ENCODE assay signal across 29 cellular contexts in genomic region chr11:29263971-29264682, GRCh38.
DNase-seq lines count a peak whose midpoint lies in the region; ATAC-seq and TF ChIP-seq lines count a peak whose summit lies in the region.
"Had no signal": no experiment of that assay in that cellular context is flagged by ENCODE, and none has a peak within 500 bp of the region (broad histone marks: within the 10 kb centered on the region; RNA-seq: fewer than 3 reads in every experiment).

No MANE protein-coding gene starts in this region.

- H3K27ac ChIP-seq in neural progenitor cell, result no peak overlapping the region
- H3K27ac ChIP-seq in endodermal cell (ENCODE audit: low read depth, low read length), result no peak overlapping the region
- H3K27ac ChIP-seq: BLaER1, parathyroid adenoma, RWPE1, SJSA1, testis had no signal

- H3K4me3 Mint-ChIP-seq in neural progenitor cell, result no peak overlapping the region
- H3K4me3 Mint-ChIP-seq in endodermal cell, result no peak overlapping the region
- H3K4me3 Mint-ChIP-seq: activated CD4-positive, alpha-beta T cell treated with anti-CD3 and anti-CD28 coated beads for 36 hours; activated CD8-positive, alpha-beta T cell treated with anti-CD3 and anti-CD28 coated beads, Interleukin-2, amount 10 ng/mL, durations not matched to agents 7 days and 5 days; activated naive CD4-positive, alpha-beta T cell treated with anti-CD3 and anti-CD28 coated beads, Interleukin-2, amount 50 U/mL, for 24 hours; activated T-helper 17 cell treated with anti-CD3 and anti-CD28 coated beads, Interleukin-2, amount 50 U/mL, for 72 hours; H9 had no signal

- no peaks in the 10 kb centered on the region for H3F3A ChIP-seq in neural progenitor cell (ENCODE audit: low read depth)

- no peaks in the 10 kb centered on the region for H3K79me2 ChIP-seq in neural progenitor cell (ENCODE audit: low read depth)
- H3K79me2 ChIP-seq: parathyroid adenoma had no signal

- H3K4me3 ChIP-seq in neural progenitor cell (no peak overlapping the region), BE2C (ENCODE audit: low read depth, low read length) (no peak overlapping the region), endodermal cell (ENCODE audit: low read length) (no peak overlapping the region)
- H3K4me3 ChIP-seq: BLaER1, GM12878, SJSA1, smooth muscle cell, testis had no signal

- peak; percentile 22 for DNase-seq in Ammon's horn (ENCODE audit: low spot score)
- peak; percentile 44 for DNase-seq in NCI-H446 treated with DMSO at 0.1 percent for 48 hours (lab: John Stamatoyannopoulos, UW)
- DNase-seq in fibroblast of gingiva (ENCODE audit: low read depth), result peak; percentile 33
- DNase-seq in neural progenitor cell (ENCODE audit: low spot score), result no peak
- DNase-seq in BE2C, result no peak
- DNase-seq in endodermal cell, result no peak
- DNase-seq: activated CD4-positive, alpha-beta T cell treated with anti-CD3 and anti-CD28 coated beads for 36 hours; activated CD8-positive, alpha-beta T cell treated with anti-CD3 and anti-CD28 coated beads, Interleukin-2, amount 10 ng/mL, durations not matched to agents 7 days and 5 days; anterior cingulate cortex; central memory CD4-positive, alpha-beta T cell; dermis blood vessel endothelial cell; H9; hypothalamus; left colon; mesenchymal stem cell; NCI-H2107; retina; stimulated activated naive CD8-positive, alpha-beta T cell treated with anti-CD3 and anti-CD28 coated beads, Interleukin-15, Interleukin-2, amounts not matched to agents 100 U/mL and 50 U/mL, for 24 hours; T-helper 9 cell; testis had no signal

- H3K9ac ChIP-seq in neural progenitor cell, result no peak overlapping the region
- H3K9ac ChIP-seq in endodermal cell (ENCODE audit: extremely low read depth, low read length, poor library complexity, severe bottlenecking), result no peak overlapping the region
- H3K9ac ChIP-seq: BLaER1, parathyroid adenoma had no signal

- H4K20me1 ChIP-seq in neural progenitor cell (ENCODE audit: low read depth), result no peaks in the 10 kb centered on the region
- H4K20me1 ChIP-seq: BLaER1 had no signal

- 95 to 97% methylated on average over 4 to 5 of the region's 5 CpGs for WGBS in endodermal cell (ENCODE audit: insufficient coverage in 1 of 2, insufficient read length in 1 of 2), 2 experiments

- TF ChIP-seq CTCF in neural progenitor cell (IDR thresholded peaks at IDR 0.05) (no peak), BE2C (IDR thresholded peaks at IDR 0.05; ENCODE audit: low read depth, low read length) (no peak), endodermal cell (conservative IDR thresholded peaks at IDR 0.05) (no peak)

- H3K9me3 Mint-ChIP-seq in neural progenitor cell (no peaks in the 10 kb centered on the region), endodermal cell (no peaks in the 10 kb centered on the region)
- H3K9me3 Mint-ChIP-seq: H9 had no signal

- H3K27me3 ChIP-seq in neural progenitor cell (no peaks in the 10 kb centered on the region), BE2C (no peaks in the 10 kb centered on the region), endodermal cell (ENCODE audit: control insufficient read depth, insufficient read depth, low read length, poor library complexity, severe bottlenecking) (no peaks in the 10 kb centered on the region)
- H3K27me3 ChIP-seq: BLaER1, SJSA1, testis had no signal

- H3K36me3 Mint-ChIP-seq in neural progenitor cell (no peaks in the 10 kb centered on the region), endodermal cell (ENCODE audit: low read depth) (no peaks in the 10 kb centered on the region)
- H3K36me3 Mint-ChIP-seq: activated naive CD4-positive, alpha-beta T cell treated with anti-CD3 and anti-CD28 coated beads, Interleukin-2, amount 50 U/mL, for 24 hours had no signal

- H3K9me3 ChIP-seq in neural progenitor cell (ENCODE audit: low read depth), result no peaks in the 10 kb centered on the region
- no peaks in the 10 kb centered on the region for H3K9me3 ChIP-seq in BE2C
- no peaks in the 10 kb centered on the region for H3K9me3 ChIP-seq in endodermal cell (ENCODE audit: control insufficient read depth, low read length)
- H3K9me3 ChIP-seq: BLaER1, SJSA1, testis had no signal

- no peak overlapping the region for H3K4me2 ChIP-seq in neural progenitor cell
- H3K4me2 ChIP-seq: BLaER1, smooth muscle cell had no signal

- H3K4me1 Mint-ChIP-seq in neural progenitor cell, result peaks cover 3% of the 10 kb centered on the region
- H3K4me1 Mint-ChIP-seq in endodermal cell, result peaks cover 3% of the 10 kb centered on the region
- H3K4me1 Mint-ChIP-seq: activated CD4-positive, alpha-beta T cell treated with anti-CD3 and anti-CD28 coated beads for 36 hours; activated naive CD4-positive, alpha-beta T cell treated with anti-CD3 and anti-CD28 coated beads, Interleukin-2, amount 50 U/mL, for 24 hours; activated T-helper 17 cell treated with anti-CD3 and anti-CD28 coated beads, Interleukin-2, amount 50 U/mL, for 72 hours; H9 had no signal

- H3K27me3 Mint-ChIP-seq in neural progenitor cell (ENCODE audit: insufficient read depth, low read depth) (no peaks in the 10 kb centered on the region), endodermal cell (ENCODE audit: insufficient read depth) (peaks cover 4% of the 10 kb centered on the region)
- H3K27me3 Mint-ChIP-seq: activated CD4-positive, alpha-beta T cell treated with anti-CD3 and anti-CD28 coated beads for 36 hours; activated naive CD4-positive, alpha-beta T cell treated with anti-CD3 and anti-CD28 coated beads, Interleukin-2, amount 50 U/mL, for 24 hours; activated T-helper 17 cell treated with anti-CD3 and anti-CD28 coated beads, Interleukin-2, amount 50 U/mL, for 72 hours had no signal

- H3K27ac Mint-ChIP-seq in neural progenitor cell, result no peak overlapping the region
- H3K27ac Mint-ChIP-seq in endodermal cell, result no peak overlapping the region
- H3K27ac Mint-ChIP-seq: activated CD4-positive, alpha-beta T cell treated with anti-CD3 and anti-CD28 coated beads for 36 hours; activated CD8-positive, alpha-beta T cell treated with anti-CD3 and anti-CD28 coated beads, Interleukin-2, amount 10 ng/mL, durations not matched to agents 7 days and 5 days; activated naive CD4-positive, alpha-beta T cell treated with anti-CD3 and anti-CD28 coated beads, Interleukin-2, amount 50 U/mL, for 24 hours; activated T-helper 17 cell treated with anti-CD3 and anti-CD28 coated beads, Interleukin-2, amount 50 U/mL, for 72 hours; H9 had no signal

- H3K4me1 ChIP-seq in neural progenitor cell, result no peaks in the 10 kb centered on the region
- no peaks in the 10 kb centered on the region for H3K4me1 ChIP-seq in BE2C
- H3K4me1 ChIP-seq in endodermal cell (ENCODE audit: control insufficient read depth, insufficient read depth, low read length), result peaks cover 3% of the 10 kb centered on the region
- H3K4me1 ChIP-seq: parathyroid adenoma, SJSA1, testis had no signal

- no peaks in the 10 kb centered on the region for H3K36me3 ChIP-seq in neural progenitor cell
- H3K36me3 ChIP-seq in BE2C, result no peaks in the 10 kb centered on the region
- H3K36me3 ChIP-seq in endodermal cell (ENCODE audit: control insufficient read depth, insufficient read depth, low read length), result no peaks in the 10 kb centered on the region
- H3K36me3 ChIP-seq: BLaER1, SJSA1 had no signal

- peak overlapping the region; percentile 2 for H2AFZ ChIP-seq in neural progenitor cell (replicated peaks)
- H2AFZ ChIP-seq: parathyroid adenoma had no signal

- ATAC-seq in HG03159 (IDR thresholded peaks at IDR 0.05; ENCODE audit: unreplicated experiment), result no peak
- ATAC-seq: activated CD4-positive, alpha-beta T cell treated with anti-CD3 and anti-CD28 coated beads for 36 hours; activated CD8-positive, alpha-beta T cell treated with anti-CD3 and anti-CD28 coated beads, Interleukin-2, amount 10 ng/mL, durations not matched to agents 7 days and 5 days; activated T-helper 17 cell treated with anti-CD3 and anti-CD28 coated beads, Interleukin-2, amount 50 U/mL, for 72 hours; GM12878; left colon; stimulated activated naive CD8-positive, alpha-beta T cell treated with anti-CD3 and anti-CD28 coated beads, Interleukin-15, Interleukin-2, amounts not matched to agents 100 U/mL and 50 U/mL, for 24 hours had no signal

Comparison
In these comparisons a context has a peak if more than half of its experiments do, and no peak if none do; other contexts are left out.
1. DNase-seq: peak in Ammon's horn (single experiment), NCI-H446 treated with DMSO at 0.1 percent for 48 hours (single experiment) and fibroblast of gingiva (single experiment); none in neural progenitor cell (single experiment), BE2C (single experiment) and endodermal cell (single experiment).